Comparison of ENCODE assay signal across 1 cellular context in genomic region chr15:91075761-91076160, GRCh38.
TF ChIP-seq lines count a peak whose summit lies in the region.

No MANE protein-coding gene starts in this region.

TF ChIP-seq in K562, 482 proteins besides CTCF, POLR2A, EP300 and RAD21 (continued from another document):
- TF ChIP-seq UBTF (IDR thresholded peaks at IDR 0.05; ENCODE audit: borderline replicate concordance in 1 of 2, low read depth in 2 of 2, low read length in 2 of 2) (no peak), GABPB1 (CRISPR knock-in tag; IDR thresholded peaks at IDR 0.05) (no peak), CBX1 (IDR thresholded peaks at IDR 0.05; ENCODE audit: low read depth) (no peak), BMI1 (IDR thresholded peaks at IDR 0.05; ENCODE audit: low read length) (no peak), ZC3H4 (CRISPR knock-in tag; IDR thresholded peaks at IDR 0.05; ENCODE audit: borderline replicate concordance) (no peak), ZBED1 (IDR thresholded peaks at IDR 0.05) (no peak), MLX (CRISPR knock-in tag; conservative IDR thresholded peaks at IDR 0.05) (no peak), RAD51 (IDR thresholded peaks at IDR 0.05; ENCODE audit: borderline replicate concordance, low read depth) (no peak), BRF1 (IDR thresholded peaks at IDR 0.05; ENCODE audit: borderline replicate concordance, extremely low read depth, insufficient read length) (no peak), ID3 (CRISPR knock-in tag; IDR thresholded peaks at IDR 0.05) (no peak), ID3 (tag; IDR thresholded peaks at IDR 0.05) (no peak), USF1 (CRISPR knock-in tag; IDR thresholded peaks at IDR 0.05) (no peak), POLR2H (tag; IDR thresholded peaks at IDR 0.05; ENCODE audit: low read depth) (no peak), CHCHD3 (CRISPR knock-in tag; IDR thresholded peaks at IDR 0.05) (no peak), SNAPC5 (CRISPR knock-in tag; IDR thresholded peaks at IDR 0.05) (no peak), L3MBTL2 (IDR thresholded peaks at IDR 0.05) (no peak), HNRNPL (IDR thresholded peaks at IDR 0.05; ENCODE audit: low read depth, low read length) (no peak), FOSL1 (tag; conservative IDR thresholded peaks at IDR 0.05) (no peak)
